In the genomic region with DNA sequence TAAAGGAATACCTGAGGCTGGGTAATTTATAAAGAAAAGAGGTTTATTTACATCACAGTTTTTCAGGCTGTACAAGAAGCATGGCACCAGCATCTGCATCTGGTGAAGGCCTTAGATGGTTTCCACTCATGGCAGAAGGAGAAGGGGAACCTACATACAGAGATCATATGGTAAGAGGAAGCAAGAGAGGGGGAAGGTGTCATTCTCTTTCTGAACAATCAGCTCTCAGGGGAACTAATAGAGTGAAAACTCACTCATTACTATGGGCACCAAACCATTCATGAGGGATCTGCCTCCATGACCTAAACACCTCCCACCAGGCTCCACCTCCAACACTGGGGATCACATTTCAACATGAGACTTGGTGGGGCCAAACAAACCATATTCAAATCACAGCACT, we compare ENCODE assay signal across 17 cellular contexts.
DNase-seq lines count a peak whose midpoint lies in the region; ATAC-seq, FAIRE-seq and TF ChIP-seq lines count a peak whose summit lies in the region.
"Had no signal": no experiment of that assay in that cellular context is flagged by ENCODE, and none has a peak within 500 bp of the region (broad histone marks: within the 10 kb centered on the region; RNA-seq: fewer than 3 reads in every experiment).

No MANE protein-coding gene starts in this region.

- no peak overlapping the region for H3K9ac ChIP-seq in OCI-LY3 (ENCODE audit: low read length)
- no peak overlapping the region for H3K9ac ChIP-seq in GM12878 (ENCODE audit: control insufficient read depth, insufficient read depth, low read length)
- H3K9ac ChIP-seq: BLaER1 had no signal

- no peaks in the 10 kb centered on the region for H3K79me2 ChIP-seq in OCI-LY3 (ENCODE audit: low read length)
- H3K79me2 ChIP-seq in GM12878 (ENCODE audit: control insufficient read depth, insufficient read depth, low read length) = no peaks in the 10 kb centered on the region

- intact Hi-C loops in GM12878 (cut with micrococcal nuclease; ENCODE audit: unreplicated experiment) = loop anchor here (10.0 kb wide), 1 partner anchor 95 kb away; no protein-coding TSS in a partner anchor

- no peak overlapping the region for H2AFZ ChIP-seq in OCI-LY3 (ENCODE audit: low read depth, low read length)
- no peak overlapping the region for H2AFZ ChIP-seq in GM12878 (ENCODE audit: control insufficient read depth, low read depth, low read length)

- POLR2A ChIA-PET in GM12878 (lab: Charles Lee) = no interaction called here

- RAD21 ChIA-PET in GM12878 (lab: Charles Lee; ENCODE audit: unreplicated experiment) = no interaction called here

- H3K27me3 ChIP-seq in OCI-LY3 (ENCODE audit: low read depth, low read length) = no peaks in the 10 kb centered on the region
- H3K27me3 ChIP-seq in GM12878 (replicated peaks in 1 of 2; ENCODE audit: control insufficient read depth in 2 of 2, insufficient read depth in 2 of 2, low read length in 1 of 2) = no peaks in the 10 kb centered on the region

- no peak for TF ChIP-seq EP300 in GM12878 (IDR thresholded peaks at IDR 0.05; ENCODE audit: borderline replicate concordance in 1 of 2, control insufficient read depth in 1 of 2, low read depth in 2 of 2, low read length in 2 of 2)

- in situ Hi-C loops in GM12878 (cut with MboI) = no loop called here

- H3K27ac ChIP-seq in OCI-LY3 (ENCODE audit: low read length) = peak overlapping the region; percentile 41
- no peak overlapping the region for H3K27ac ChIP-seq in GM12878 (ENCODE audit: control insufficient read depth, insufficient read depth)
- H3K27ac ChIP-seq: BLaER1, C4-2B had no signal

- ATAC-seq in GM12878 (peak; percentile 54), GM21528 (IDR thresholded peaks at IDR 0.05; ENCODE audit: low FRiP score, unreplicated experiment) (no peak), HG03196 (IDR thresholded peaks at IDR 0.05; ENCODE audit: unreplicated experiment) (no peak)
- ATAC-seq: CD8-positive, alpha-beta T cell had no signal

- DNase-seq in GM18507 (ENCODE audit: extremely low spot score, insufficient read length, low read depth) (no peak), GM12878 (ENCODE audit: low read depth, low spot score) (no peak), DMS 273 treated with DMSO at 0.1 percent for 48 hours (lab: John Stamatoyannopoulos, UW) (no peak)
- DNase-seq: Caco-2; CD4-positive, CD25-positive, alpha-beta regulatory T cell; CD8-positive, alpha-beta T cell; DMS79 treated with DMSO at 0.1 percent for 48 hours; GF-D8; GOT3; HFFc6 had no signal

- SMC1A ChIA-PET in GM12878 (lab: Charles Lee; ENCODE audit: uncharacterized antibody, unreplicated experiment) = interaction anchor here (2.2 kb wide), 1 partner anchor 30 kb away, joined by 8 read pairs; no protein-coding TSS in a partner anchor

- H3K4me2 ChIP-seq in OCI-LY3 (ENCODE audit: low read length) = no peak overlapping the region
- no peak overlapping the region for H3K4me2 ChIP-seq in GM12878 (ENCODE audit: control insufficient read depth, insufficient read depth)
- H3K4me2 ChIP-seq: BLaER1 had no signal

- CTCF ChIA-PET in GM12878 (lab: Yijun Ruan, JAX) = no interaction called here

- H3K36me3 ChIP-seq in OCI-LY3 (replicated peaks; ENCODE audit: low read depth, low read length) (peaks cover 2% of the 10 kb centered on the region), GM12878 (ENCODE audit: control insufficient read depth in 2 of 2, insufficient read depth in 2 of 2, low read length in 1 of 2) (no peaks in the 10 kb centered on the region)
- H3K36me3 ChIP-seq: BLaER1, HAP-1 had no signal

- TF ChIP-seq RAD21 in GM12878 (IDR thresholded peaks at IDR 0.05; ENCODE audit: insufficient read depth, low read depth, low read length) = no peak

- no TSS peak for BruUV-seq in GM12878 (replicated peaks; lab: Mats Ljungman, UMichigan)

- H3K4me1 ChIP-seq in OCI-LY3 (ENCODE audit: low read length) (peaks cover 29% of the 10 kb centered on the region), GM12878 (ENCODE audit: control insufficient read depth, insufficient read depth, low read length) (no peaks in the 10 kb centered on the region)
- H3K4me1 ChIP-seq: BLaER1, Caco-2, HAP-1 had no signal

- no peaks in the 10 kb centered on the region for H3K9me3 ChIP-seq in OCI-LY3 (ENCODE audit: insufficient read depth, low read length)
- no peaks in the 10 kb centered on the region; the same call in 2 of the 3 replicates for H3K9me3 ChIP-seq in GM12878 (replicated peaks; ENCODE audit: control insufficient read depth, insufficient read depth, low read length)
- H3K9me3 ChIP-seq: BLaER1, Caco-2, HAP-1 had no signal

- TF ChIP-seq CTCF in OCI-LY3 (IDR thresholded peaks at IDR 0.05; ENCODE audit: low read depth, low read length) (no peak), GM12878 (IDR thresholded peaks at IDR 0.05 in 2 of 3, conservative IDR thresholded peaks at IDR 0.05 in 1 of 3; ENCODE audit: control insufficient read depth in 2 of 3, extremely low read depth in 1 of 3, insufficient read depth in 1 of 3, low read depth in 3 of 3, low read length in 3 of 3) (no peak)

- peak; percentile 33 for FAIRE-seq in GM18507 (lab: Jason Lieb, UNC)
- no peak for FAIRE-seq in GM12878 (lab: Jason Lieb, UNC)
- FAIRE-seq: H54 had no signal

- H3K4me3 ChIP-seq in OCI-LY3 (ENCODE audit: low read length) (no peak overlapping the region), GM12878 (no peak overlapping the region)
- H3K4me3 ChIP-seq: BLaER1, HAP-1 had no signal

- H4K20me1 ChIP-seq in OCI-LY3 (ENCODE audit: insufficient read depth, low read length) = no peaks in the 10 kb centered on the region
- no peaks in the 10 kb centered on the region for H4K20me1 ChIP-seq in GM12878 (ENCODE audit: control insufficient read depth, insufficient read depth)
- H4K20me1 ChIP-seq: BLaER1 had no signal

- no peak for TF ChIP-seq POLR2A in GM12878 (IDR thresholded peaks at IDR 0.05; ENCODE audit: low read depth, low read length)

TF ChIP-seq in GM12878, 131 proteins besides CTCF, POLR2A, EP300 and RAD21:
- no peak for TF ChIP-seq CREM (IDR thresholded peaks at IDR 0.05; ENCODE audit: low read depth)
- no peak for TF ChIP-seq YBX1 (IDR thresholded peaks at IDR 0.05)
- TF ChIP-seq, protein P1, sequence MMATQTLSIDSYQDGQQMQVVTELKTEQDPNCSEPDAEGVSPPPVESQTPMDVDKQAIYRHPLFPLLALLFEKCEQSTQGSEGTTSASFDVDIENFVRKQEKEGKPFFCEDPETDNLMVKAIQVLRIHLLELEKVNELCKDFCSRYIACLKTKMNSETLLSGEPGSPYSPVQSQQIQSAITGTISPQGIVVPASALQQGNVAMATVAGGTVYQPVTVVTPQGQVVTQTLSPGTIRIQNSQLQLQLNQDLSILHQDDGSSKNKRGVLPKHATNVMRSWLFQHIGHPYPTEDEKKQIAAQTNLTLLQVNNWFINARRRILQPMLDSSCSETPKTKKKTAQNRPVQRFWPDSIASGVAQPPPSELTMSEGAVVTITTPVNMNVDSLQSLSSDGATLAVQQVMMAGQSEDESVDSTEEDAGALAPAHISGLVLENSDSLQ (IDR thresholded peaks at IDR 0.05) = no peak
